Comparison of ENCODE assay signal across 19 cellular contexts in the genomic region with DNA sequence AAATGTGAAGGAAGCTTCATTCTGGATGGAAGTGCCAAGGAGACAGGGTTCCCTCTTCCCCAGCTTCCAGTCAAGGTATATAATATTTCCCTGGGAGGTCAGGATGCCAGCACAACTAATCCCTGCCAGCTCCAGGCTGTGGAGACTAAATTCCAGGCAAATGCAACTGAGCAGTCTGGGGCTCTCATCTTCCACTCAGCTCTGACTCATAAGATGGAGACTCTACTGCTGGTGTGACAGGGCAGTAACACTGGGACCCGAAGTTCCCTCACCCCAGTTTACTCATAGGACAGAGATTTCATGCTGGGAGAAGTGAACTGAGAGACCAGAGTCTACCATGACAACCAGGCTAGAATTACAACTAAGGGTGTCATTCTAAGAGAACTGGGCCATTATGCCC.
DNase-seq lines count a peak whose midpoint lies in the region; ATAC-seq and TF ChIP-seq lines count a peak whose summit lies in the region.
"Had no signal": no experiment of that assay in that cellular context is flagged by ENCODE, and none has a peak within 500 bp of the region (broad histone marks: within the 10 kb centered on the region; RNA-seq: fewer than 3 reads in every experiment).

No MANE protein-coding gene starts in this region.

- WGBS in mesendoderm (ENCODE audit: extremely low coverage, insufficient coverage, low lambda C conversion rate), result no CpG with 5 or more reads among the region's 1 CpG

- no peak overlapping the region for H2BK15ac ChIP-seq in mesendoderm (replicated peaks; ENCODE audit: low read depth)

- no peak overlapping the region for H3K4ac ChIP-seq in mesendoderm (ENCODE audit: low read depth, low read length)

- H2BK120ac ChIP-seq in mesendoderm (ENCODE audit: low read depth, low read length), result no peak overlapping the region

- no peak overlapping the region for H3K18ac ChIP-seq in mesendoderm (ENCODE audit: low read length)

- H3K56ac ChIP-seq in mesendoderm (ENCODE audit: low read length), result no peak overlapping the region

- peak; percentile 7 for DNase-seq in RKO (ENCODE audit: low spot score)
- peak; percentile 29 for DNase-seq in coronary artery (ENCODE audit: low spot score)
- no peak for DNase-seq in mesendoderm
- DNase-seq in NCI-H2227 treated with DMSO at 0.1 percent for 48 hours (lab: John Stamatoyannopoulos, UW), result no peak
- DNase-seq in activated T-cell treated with anti-CD3 and anti-CD28 coated beads, Interleukin-2, amount 50 U/mL, for 4 hours, result no peak
- DNase-seq: ACHN; AML-193; MV-4-11; NCI-H1694 treated with DMSO at 0.1 percent for 48 hours; NCI-H510A; NCI-H748 treated with DMSO at 0.1 percent for 48 hours; NK-92 treated with Interleukin-12 subunit alpha and Interleukin-12 subunit beta, amount 100 ng/mL, for 24 hours had no signal

- ATAC-seq in GM21723 (IDR thresholded peaks at IDR 0.05; ENCODE audit: unreplicated experiment), result no peak
- ATAC-seq in HG03039 (IDR thresholded peaks at IDR 0.05; ENCODE audit: unreplicated experiment), result no peak
- ATAC-seq in activated T-cell treated with anti-CD3 and anti-CD28 coated beads, Interleukin-2, amount 50 U/mL, for 4 hours, result no peak
- ATAC-seq: Right ventricle myocardium inferior had no signal

- H2AK5ac ChIP-seq in mesendoderm (ENCODE audit: low read length), result no peak overlapping the region

- peaks cover 17% of the 10 kb centered on the region for H3K9me3 Mint-ChIP-seq in activated T-cell treated with anti-CD3 and anti-CD28 coated beads, Interleukin-2, amount 50 U/mL, for 4 hours

- H3K4me3 ChIP-seq in coronary artery, result no peak overlapping the region
- peak overlapping the region; percentile 13 for H3K4me3 ChIP-seq in mesendoderm (ENCODE audit: low read length)
- H3K4me3 ChIP-seq: Peyer's patch had no signal

- H3K23ac ChIP-seq in mesendoderm (ENCODE audit: low read length), result no peak overlapping the region

- no peak overlapping the region for H4K8ac ChIP-seq in mesendoderm (ENCODE audit: low read depth, low read length)

- H3K79me2 ChIP-seq in mesendoderm (ENCODE audit: control insufficient read depth, insufficient read depth, low read length), result no peaks in the 10 kb centered on the region

- peaks cover 7% of the 10 kb centered on the region for H3K4me1 ChIP-seq in mesendoderm (ENCODE audit: control insufficient read depth, low read depth, low read length)
- H3K4me1 ChIP-seq: Peyer's patch had no signal

- H2BK5ac ChIP-seq in mesendoderm (ENCODE audit: low read length), result no peak overlapping the region

- no peak overlapping the region for H3K9ac ChIP-seq in mesendoderm (ENCODE audit: low read length)
- H3K9ac ChIP-seq: KMS-11 had no signal

- no peaks in the 10 kb centered on the region for H3K79me1 ChIP-seq in mesendoderm (ENCODE audit: low read length)

- no peak overlapping the region for H3K4me3 Mint-ChIP-seq in activated T-cell treated with anti-CD3 and anti-CD28 coated beads, Interleukin-2, amount 50 U/mL, for 4 hours

- peaks cover 7% of the 10 kb centered on the region for H3K27me3 Mint-ChIP-seq in activated T-cell treated with anti-CD3 and anti-CD28 coated beads, Interleukin-2, amount 50 U/mL, for 4 hours (ENCODE audit: low read depth)

- no peaks in the 10 kb centered on the region for H3K4me1 Mint-ChIP-seq in activated T-cell treated with anti-CD3 and anti-CD28 coated beads, Interleukin-2, amount 50 U/mL, for 4 hours (ENCODE audit: low read depth)

- H3K36me3 Mint-ChIP-seq in activated T-cell treated with anti-CD3 and anti-CD28 coated beads, Interleukin-2, amount 50 U/mL, for 4 hours (ENCODE audit: insufficient read depth), result peaks cover 3% of the 10 kb centered on the region

- no peak overlapping the region for H3K4me2 ChIP-seq in mesendoderm (ENCODE audit: low read length)
- H3K4me2 ChIP-seq: KMS-11 had no signal

- H3K27ac ChIP-seq in coronary artery, result no peak overlapping the region
- no peak overlapping the region for H3K27ac ChIP-seq in mesendoderm (ENCODE audit: low read depth, low read length)
- H3K27ac ChIP-seq: C4-2B, HL-60, KMS-11, Peyer's patch had no signal

- no peak for TF ChIP-seq CTCF in coronary artery (IDR thresholded peaks at IDR 0.05)

- no peaks in the 10 kb centered on the region for H3K27me3 ChIP-seq in mesendoderm (ENCODE audit: insufficient read depth, low read length, poor library complexity)
- H3K27me3 ChIP-seq: Peyer's patch had no signal

- H4K5ac ChIP-seq in mesendoderm (ENCODE audit: low read length), result no peak overlapping the region

- H3K36me3 ChIP-seq in mesendoderm (ENCODE audit: control insufficient read depth, insufficient read depth, low read length), result no peaks in the 10 kb centered on the region
- H3K36me3 ChIP-seq: Peyer's patch had no signal

Comparison
In these comparisons a context has a peak if more than half of its experiments do, and no peak if none do; other contexts are left out.
1. DNase-seq: peak in RKO (single experiment) and coronary artery (single experiment); none in mesendoderm (single experiment), NCI-H2227 treated with DMSO at 0.1 percent for 48 hours (single experiment) and activated T-cell treated with anti-CD3 and anti-CD28 coated beads, Interleukin-2, amount 50 U/mL, for 4 hours (single experiment).